Comparison of ENCODE assay signal across 22 cellular contexts in genomic region chr6:39948156-39948850, GRCh38.
"Had no signal": no experiment of that assay in that cellular context is flagged by ENCODE, and none has a peak within 500 bp of the region (broad histone marks: within the 10 kb centered on the region; RNA-seq: fewer than 3 reads in every experiment).

No MANE protein-coding gene starts in this region.

- H3K4me3 ChIP-seq: ascending aorta, breast epithelium, tibial artery, uterus had no signal

- H3K4me1 ChIP-seq: uterus had no signal

- H3K9me3 ChIP-seq: ascending aorta, breast epithelium, tibial artery, uterus had no signal

- H3K9me3 Mint-ChIP-seq: activated CD8-positive, alpha-beta T cell treated with anti-CD3 and anti-CD28 coated beads for 36 hours; effector memory CD8-positive, alpha-beta T cell; nephron progenitor cell; T-cell had no signal

- DNase-seq: activated CD4-positive, alpha-beta T cell treated with anti-CD3 and anti-CD28 coated beads for 48 hours; activated CD4-positive, CD25-positive, alpha-beta regulatory T cell; activated CD8-positive, alpha-beta T cell treated with anti-CD3 and anti-CD28 coated beads for 36 hours; activated effector memory CD4-positive, alpha-beta T cell treated with Interleukin-2 at 50 U/mL for 16 hours; activated naive CD4-positive, alpha-beta T cell treated with anti-CD3 and anti-CD28 coated beads, Interleukin-2, amount 50 U/mL, for 16 hours; activated T-cell treated with anti-CD3 and anti-CD28 coated beads, Interleukin-2, amount 50 U/mL, for 48 hours; dermis blood vessel endothelial cell; effector memory CD8-positive, alpha-beta T cell; foreskin fibroblast; hippocampal formation; islet precursor cell; midbrain; nephron progenitor cell; occipital lobe; retina; stimulated activated CD4-positive, alpha-beta T cell treated with anti-CD3 and anti-CD28 coated beads, Interleukin-2, amount 100 ng/mL, for 24 hours; stimulated activated naive CD4-positive, alpha-beta T cell treated with Interleukin-2 at 50 U/mL for 16 hours; T-cell; tibial artery; uterus had no signal

- H3K4me1 Mint-ChIP-seq: T-cell had no signal

- H3K36me3 Mint-ChIP-seq: T-cell had no signal

- H3K27ac ChIP-seq: ascending aorta, breast epithelium, tibial artery, uterus had no signal

- H3K27me3 ChIP-seq: ascending aorta, breast epithelium, tibial artery, uterus had no signal

- H3K27ac Mint-ChIP-seq: activated CD8-positive, alpha-beta T cell treated with anti-CD3 and anti-CD28 coated beads for 36 hours; effector memory CD8-positive, alpha-beta T cell; nephron progenitor cell; T-cell had no signal

- ATAC-seq: activated CD8-positive, alpha-beta T cell treated with anti-CD3 and anti-CD28 coated beads for 36 hours; effector memory CD8-positive, alpha-beta T cell; T-cell had no signal

- H3K4me3 Mint-ChIP-seq: activated CD8-positive, alpha-beta T cell treated with anti-CD3 and anti-CD28 coated beads for 36 hours; effector memory CD8-positive, alpha-beta T cell; nephron progenitor cell; T-cell had no signal

- H3K36me3 ChIP-seq: ascending aorta, breast epithelium, tibial artery, uterus had no signal
